8 cellular contexts compared by ENCODE assay signal in genomic region chr19:6198896-6199239, GRCh38.
DNase-seq lines count a peak whose midpoint lies in the region; ATAC-seq and TF ChIP-seq lines count a peak whose summit lies in the region.

No MANE protein-coding gene starts in this region.

- H4K20me1 ChIP-seq in KMS-11 (ENCODE audit: insufficient read depth): no peaks in the 10 kb centered on the region
- no peaks in the 10 kb centered on the region for H4K20me1 ChIP-seq in neural cell (ENCODE audit: insufficient read depth)

- H3K4me1 ChIP-seq in KMS-11 (ENCODE audit: low read depth, poor library complexity, severe bottlenecking): peaks cover 9% of the 10 kb centered on the region

- no peak overlapping the region; the same call in 1 of the 2 replicates for H3K27ac ChIP-seq in KMS-11
- peak overlapping the region in 1 of 2 donors; percentile 16 for H3K27ac ChIP-seq in coronary artery
- peak overlapping the region; percentile 45 for H3K27ac ChIP-seq in neural cell (ENCODE audit: low read length)

- H3K4me2 ChIP-seq in KMS-11: peak overlapping the region; percentile 87
- H3K4me2 ChIP-seq in neural cell (ENCODE audit: low read length): peak overlapping the region; percentile 91

- peaks cover 15% of the 10 kb centered on the region for H3K79me2 ChIP-seq in KMS-11 (ENCODE audit: insufficient read depth, low read depth)
- H3K79me2 ChIP-seq in neural cell (replicated peaks; ENCODE audit: insufficient read depth, low read length): peaks cover 4% of the 10 kb centered on the region

- TF ChIP-seq EP300 in neural cell (conservative IDR thresholded peaks at IDR 0.05; ENCODE audit: poor library complexity, severe bottlenecking): no peak

- H3K9ac ChIP-seq in KMS-11 (peak overlapping the region; percentile 57; the same call in 1 of the 2 replicates), neural cell (ENCODE audit: low read length) (peak overlapping the region; percentile 74)

- H3K27me3 ChIP-seq in KMS-11 (ENCODE audit: insufficient read depth, low read depth) (no peaks in the 10 kb centered on the region), neural cell (ENCODE audit: insufficient read depth, low read depth, low read length) (no peaks in the 10 kb centered on the region)

- no peaks in the 10 kb centered on the region for H3K9me2 ChIP-seq in neural cell (ENCODE audit: insufficient read depth, low read length)

- H2AFZ ChIP-seq in KMS-11 (ENCODE audit: low read depth) (peak overlapping the region; percentile 93), neural cell (ENCODE audit: low read depth, low read length) (peak overlapping the region; percentile 56)

- H3K4me3 ChIP-seq in KMS-11 (IDR thresholded peaks at IDR 0.05; ENCODE audit: insufficient read depth, low read depth, low read length) (no peak overlapping the region), coronary artery (peak overlapping the region; percentile 68), neural cell (ENCODE audit: low read length) (peak overlapping the region; percentile 98)

- DNase-seq in coronary artery (ENCODE audit: low spot score): no peak
- no peak for DNase-seq in AG08396 (ENCODE audit: low spot score)
- no peak for DNase-seq in retina
- DNase-seq in activated CD8-positive, alpha-beta memory T cell treated with anti-CD3 and anti-CD28 coated beads, Interleukin-2, amount 50 U/mL, for 4 hours: no peak

- H3K9me3 ChIP-seq in neural cell (ENCODE audit: low read length): peaks cover 3% of the 10 kb centered on the region

- ATAC-seq in GM18873 (IDR thresholded peaks at IDR 0.05; ENCODE audit: low FRiP score, unreplicated experiment): peak; percentile 3
- ATAC-seq in HG03432 (IDR thresholded peaks at IDR 0.05; ENCODE audit: unreplicated experiment): no peak

- H3F3A ChIP-seq in neural cell (ENCODE audit: insufficient read depth, low read length, poor library complexity, severe bottlenecking): no peaks in the 10 kb centered on the region

- no peak for TF ChIP-seq RAD21 in neural cell (conservative IDR thresholded peaks at IDR 0.05)

- TF ChIP-seq CTCF in KMS-11 (conservative IDR thresholded peaks at IDR 0.05; ENCODE audit: low read depth, low read length) (no peak), coronary artery (IDR thresholded peaks at IDR 0.05) (no peak), neural cell (IDR thresholded peaks at IDR 0.05; ENCODE audit: poor library complexity, severe bottlenecking) (no peak)

- no peaks in the 10 kb centered on the region for H3K36me3 ChIP-seq in KMS-11 (ENCODE audit: insufficient read depth)
- H3K36me3 ChIP-seq in neural cell (ENCODE audit: insufficient read depth, low read length): no peaks in the 10 kb centered on the region

TF ChIP-seq in neural cell, 6 proteins besides CTCF, POLR2A, EP300 and RAD21:
- TF ChIP-seq SMC3 (conservative IDR thresholded peaks at IDR 0.05; ENCODE audit: poor library complexity): no peak
- TF ChIP-seq REST (IDR thresholded peaks at IDR 0.05; ENCODE audit: borderline replicate concordance): no peak
- no peak for TF ChIP-seq POLR2AphosphoS5 (IDR thresholded peaks at IDR 0.05)
- TF ChIP-seq TAF1 (IDR thresholded peaks at IDR 0.05; ENCODE audit: low read depth): no peak
- TF ChIP-seq MXI1 (conservative IDR thresholded peaks at IDR 0.05; ENCODE audit: poor library complexity, severe bottlenecking): no peak
- no peak for TF ChIP-seq EZH2 (IDR thresholded peaks at IDR 0.05; ENCODE audit: borderline replicate concordance, insufficient read depth, low read length, poor library complexity, severe bottlenecking)
